ENCODE assay signal across 13 cellular contexts in genomic region chr18:26436176-26437031, GRCh38.
DNase-seq lines count a peak whose midpoint lies in the region; ATAC-seq and TF ChIP-seq lines count a peak whose summit lies in the region.
"Had no signal": no experiment of that assay in that cellular context is flagged by ENCODE, and none has a peak within 500 bp of the region (broad histone marks: within the 10 kb centered on the region; RNA-seq: fewer than 3 reads in every experiment).

No MANE protein-coding gene starts in this region.

- no peak for TF ChIP-seq CTCF in AG04450 (IDR thresholded peaks at IDR 0.05; ENCODE audit: low read depth, low read length)
- TF ChIP-seq CTCF in HFFc6 (IDR thresholded peaks at IDR 0.05): no peak
- TF ChIP-seq CTCF in CD14-positive monocyte (IDR thresholded peaks at IDR 0.05): no peak

- H3K4me3 ChIP-seq in AG04450 (ENCODE audit: low read depth, low read length): no peak overlapping the region
- H3K4me3 ChIP-seq: cardiac muscle cell had no signal

- CTCF ChIA-PET in AG04450 (lab: Charles Lee): interaction anchor here (1.0 kb wide), 1 partner anchor 52 kb away, joined by 4 read pairs; no protein-coding TSS in a partner anchor

- H3K36me3 Mint-ChIP-seq in HFFc6 (ENCODE audit: low read depth) (no peaks in the 10 kb centered on the region), CD14-positive monocyte (no peaks in the 10 kb centered on the region)
- H3K36me3 Mint-ChIP-seq: T-cell had no signal

- H3K27me3 ChIP-seq in AG04450 (ENCODE audit: control insufficient read depth, insufficient read depth, low read length): no peaks in the 10 kb centered on the region
- H3K27me3 ChIP-seq: cardiac muscle cell had no signal

- peak; percentile 70 for DNase-seq in AG04450 (ENCODE audit: low read depth, low spot score)
- peak; percentile 42 for DNase-seq in HFFc6
- peak; percentile 67 for DNase-seq in astrocyte of the hippocampus (ENCODE audit: low read depth, low spot score)
- peak; percentile 91 for DNase-seq in iris pigment epithelial cell (ENCODE audit: low read depth)
- DNase-seq in activated CD4-positive, alpha-beta T cell treated with anti-CD3 and anti-CD28 coated beads for 4 hours: no peak
- DNase-seq in CD14-positive monocyte (ENCODE audit: low spot score): no peak
- DNase-seq in activated CD4-positive, CD25-positive, alpha-beta regulatory T cell (lab: John Stamatoyannopoulos, UW): no peak
- DNase-seq: C1 segment of cervical spinal cord, Kasumi-1, NCI-H526 treated with DMSO at 0.1 percent for 48 hours, T-cell had no signal

- peak overlapping the region; percentile 4; the same call in 1 of the 2 replicates for H3K27ac Mint-ChIP-seq in HFFc6
- peak overlapping the region in 1 of 7 donors; percentile 24 for H3K27ac Mint-ChIP-seq in CD14-positive monocyte
- H3K27ac Mint-ChIP-seq: T-cell had no signal

- H3K4me1 Mint-ChIP-seq in HFFc6 (ENCODE audit: low read depth): peaks cover 15% of the 10 kb centered on the region
- H3K4me1 Mint-ChIP-seq in CD14-positive monocyte: no peaks in the 10 kb centered on the region
- H3K4me1 Mint-ChIP-seq: T-cell had no signal

- POLR2A ChIA-PET in AG04450 (lab: Yijun Ruan, JAX): interaction anchor here (1.0 kb wide), 1 partner anchor 44 kb away, joined by 4 read pairs; no protein-coding TSS in a partner anchor

- no peak overlapping the region for H3K27ac ChIP-seq in AG04450 (ENCODE audit: low read depth, low read length)
- H3K27ac ChIP-seq: cardiac muscle cell had no signal

- intact Hi-C loops in CD14-positive monocyte (cut with micrococcal nuclease): no loop called here

- no peaks in the 10 kb centered on the region for H3K9me3 ChIP-seq in AG04450 (ENCODE audit: control insufficient read depth, insufficient read depth, low read length)

- H3K27me3 Mint-ChIP-seq in HFFc6 (ENCODE audit: insufficient read depth): peaks cover 4% of the 10 kb centered on the region
- peaks cover 3 to 7% (median 4%) of the 10 kb centered on the region in 3 donors for H3K27me3 Mint-ChIP-seq in CD14-positive monocyte (ENCODE audit: low read depth in 3 of 3)

- H3K9me3 Mint-ChIP-seq in HFFc6 (no peaks in the 10 kb centered on the region), CD14-positive monocyte (peaks cover 0 to 6% (median 0%) of the 10 kb centered on the region in 7 donors)
- H3K9me3 Mint-ChIP-seq: T-cell had no signal

- H3K4me3 Mint-ChIP-seq in HFFc6 (no peak overlapping the region), CD14-positive monocyte (no peak overlapping the region)
- H3K4me3 Mint-ChIP-seq: T-cell had no signal

- ATAC-seq in HG03175 (IDR thresholded peaks at IDR 0.05; ENCODE audit: unreplicated experiment): no peak
- ATAC-seq: T-cell had no signal

Comparison
In these comparisons a context has a peak if more than half of its experiments do, and no peak if none do; other contexts are left out.
1. DNase-seq: peak in AG04450 (single experiment), HFFc6 (single experiment), astrocyte of the hippocampus (single experiment) and iris pigment epithelial cell (single experiment); none in activated CD4-positive, alpha-beta T cell treated with anti-CD3 and anti-CD28 coated beads for 4 hours (0 of 2), CD14-positive monocyte (single experiment) and activated CD4-positive, CD25-positive, alpha-beta regulatory T cell (0 of 4).